Comparison of ENCODE assay signal across 1 cellular context in genomic region chr1:32204943-32205361, GRCh38.
TF ChIP-seq lines count a peak whose summit lies in the region.

No MANE protein-coding gene starts in this region.

TF ChIP-seq in HCT116, 20 proteins besides CTCF, POLR2A, EP300 and RAD21 (continued from another document):
- no peak for TF ChIP-seq REST (IDR thresholded peaks at IDR 0.05; ENCODE audit: low read depth)
- TF ChIP-seq EZH2phosphoT487 (IDR thresholded peaks at IDR 0.05; ENCODE audit: borderline replicate concordance): no peak
- TF ChIP-seq TCF7L2 (IDR thresholded peaks at IDR 0.05; ENCODE audit: borderline replicate concordance, extremely low read depth, insufficient read depth, insufficient read length): no peak
- TF ChIP-seq ZFX (IDR thresholded peaks at IDR 0.05): no peak
- no peak for TF ChIP-seq MAX (IDR thresholded peaks at IDR 0.05)
- TF ChIP-seq EZH2 (IDR thresholded peaks at IDR 0.05): no peak
- TF ChIP-seq CEBPB (IDR thresholded peaks at IDR 0.05; ENCODE audit: low read depth): no peak
